ENCODE assay signal across 15 cellular contexts in the genomic region with DNA sequence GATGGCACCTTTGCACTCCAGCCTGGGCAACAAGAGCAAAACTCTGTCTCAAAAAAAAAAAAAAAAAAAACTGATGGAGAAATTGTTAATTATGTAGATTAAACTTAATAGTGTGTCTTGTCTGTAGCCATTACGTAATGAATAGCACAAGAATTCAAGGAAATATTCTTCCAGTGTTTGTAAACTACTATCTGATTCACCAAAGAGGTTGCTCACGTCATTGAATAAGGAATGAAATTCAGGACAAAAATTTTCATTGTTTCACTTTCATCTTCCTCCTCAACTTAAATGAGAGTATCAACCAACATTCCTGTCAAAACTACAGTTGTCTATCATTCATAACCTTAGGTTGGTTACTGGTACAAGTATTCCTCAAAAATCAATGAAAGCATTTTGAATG. TPM values are rescaled to one million over a fixed set of nuclear protein-coding genes. Genes with fewer than 3 reads are reported as not detected.
"Had no signal": no experiment of that assay in that cellular context is flagged by ENCODE, and none has a peak within 500 bp of the region (broad histone marks: within the 10 kb centered on the region; RNA-seq: fewer than 3 reads in every experiment).

No MANE protein-coding gene starts in this region.

- H3K4me1 ChIP-seq: sigmoid colon had no signal

- H3K27ac ChIP-seq: sigmoid colon had no signal

- H3K9me3 ChIP-seq: sigmoid colon had no signal

- H3K36me3 Mint-ChIP-seq: activated CD8-positive, alpha-beta memory T cell treated with anti-CD3 and anti-CD28 coated beads, Interleukin-2, amount 10 ng/mL, durations not matched to agents 7 days and 5 days; activated naive CD4-positive, alpha-beta T cell treated with anti-CD3 and anti-CD28 coated beads, Interleukin-2, amount 50 U/mL, for 24 hours; brain had no signal

- H3K27me3 Mint-ChIP-seq: activated naive CD4-positive, alpha-beta T cell treated with anti-CD3 and anti-CD28 coated beads, Interleukin-2, amount 50 U/mL, for 24 hours; activated T-cell treated with anti-CD3 and anti-CD28 coated beads, Interleukin-2, amount 50 U/mL, for 24 hours; progenitor cell of endocrine pancreas had no signal

- H3K4me3 Mint-ChIP-seq: activated CD8-positive, alpha-beta memory T cell treated with anti-CD3 and anti-CD28 coated beads, Interleukin-2, amount 10 ng/mL, durations not matched to agents 7 days and 5 days; activated naive CD4-positive, alpha-beta T cell treated with anti-CD3 and anti-CD28 coated beads, Interleukin-2, amount 50 U/mL, for 24 hours; activated T-cell treated with anti-CD3 and anti-CD28 coated beads, Interleukin-2, amount 50 U/mL, for 24 hours; brain; nephron had no signal

- DNase-seq: activated CD4-positive, alpha-beta T cell treated with anti-CD3 and anti-CD28 coated beads, Interleukin-2, amount 50 U/mL, for 4 hours; activated CD4-positive, CD25-positive, alpha-beta regulatory T cell treated with anti-CD3 and anti-CD28 coated beads, Interleukin-2, amount 50 U/mL, for 72 hours; activated CD8-positive, alpha-beta memory T cell treated with anti-CD3 and anti-CD28 coated beads, Interleukin-2, amount 10 ng/mL, durations not matched to agents 7 days and 5 days; activated effector memory CD4-positive, alpha-beta T cell treated with Interleukin-2 at 50 U/mL for 16 hours; activated T-cell treated with anti-CD3 and anti-CD28 coated beads, Interleukin-2, amount 50 U/mL, for 24 hours; hippocampal formation; occipital lobe; sigmoid colon; stimulated activated CD4-positive, alpha-beta T cell treated with anti-CD3 and anti-CD28 coated beads, Interleukin-4, amount 100 ng/mL, for 1 hour; stimulated activated naive CD8-positive, alpha-beta T cell treated with anti-CD3 and anti-CD28 coated beads, Interleukin-15, Interleukin-2, amounts not matched to agents 100 U/mL and 50 U/mL, for 24 hours had no signal

- H3K27me3 ChIP-seq: sigmoid colon had no signal

- H3K9me3 Mint-ChIP-seq: activated naive CD4-positive, alpha-beta T cell treated with anti-CD3 and anti-CD28 coated beads, Interleukin-2, amount 50 U/mL, for 24 hours; activated T-cell treated with anti-CD3 and anti-CD28 coated beads, Interleukin-2, amount 50 U/mL, for 24 hours; nephron had no signal

- H3K27ac Mint-ChIP-seq: activated CD8-positive, alpha-beta memory T cell treated with anti-CD3 and anti-CD28 coated beads, Interleukin-2, amount 10 ng/mL, durations not matched to agents 7 days and 5 days; activated naive CD4-positive, alpha-beta T cell treated with anti-CD3 and anti-CD28 coated beads, Interleukin-2, amount 50 U/mL, for 24 hours; nephron; progenitor cell of endocrine pancreas had no signal

- H3K36me3 ChIP-seq: sigmoid colon had no signal

- ATAC-seq: activated CD8-positive, alpha-beta memory T cell treated with anti-CD3 and anti-CD28 coated beads, Interleukin-2, amount 10 ng/mL, durations not matched to agents 7 days and 5 days; stimulated activated naive CD8-positive, alpha-beta T cell treated with anti-CD3 and anti-CD28 coated beads, Interleukin-15, Interleukin-2, amounts not matched to agents 100 U/mL and 50 U/mL, for 24 hours had no signal

- H3K4me3 ChIP-seq: sigmoid colon had no signal

- H3K4me1 Mint-ChIP-seq: activated CD8-positive, alpha-beta memory T cell treated with anti-CD3 and anti-CD28 coated beads, Interleukin-2, amount 10 ng/mL, durations not matched to agents 7 days and 5 days; activated naive CD4-positive, alpha-beta T cell treated with anti-CD3 and anti-CD28 coated beads, Interleukin-2, amount 50 U/mL, for 24 hours; brain had no signal

RNA-seq across cellular contexts. Expression of a gene that starts 35.8 kb away (rescaled TPM):
- total RNA-seq: activated CD8-positive, alpha-beta memory T cell treated with anti-CD3 and anti-CD28 coated beads, Interleukin-2, amount 10 ng/mL, durations not matched to agents 7 days and 5 days; chondrocyte; occipital lobe; progenitor cell of endocrine pancreas; sigmoid colon had no signal
- polyA plus RNA-seq: sigmoid colon had no signal
